Comparison of ENCODE assay signal across 1 cellular context in genomic region chr10:95425592-95426465, GRCh38.
TF ChIP-seq lines count a peak whose summit lies in the region.

No MANE protein-coding gene starts in this region.

TF ChIP-seq in K562, 482 proteins besides CTCF, POLR2A, EP300 and RAD21 (continued from another document):
- no peak for TF ChIP-seq ARID3B (CRISPR knock-in tag; IDR thresholded peaks at IDR 0.05; ENCODE audit: borderline replicate concordance)
- no peak for TF ChIP-seq CEBPG (CRISPR knock-in tag; IDR thresholded peaks at IDR 0.05)
- TF ChIP-seq CEBPG (tag; conservative IDR thresholded peaks at IDR 0.05 in 1 of 2, IDR thresholded peaks at IDR 0.05 in 1 of 2): 0 out of 4 replicates have a peak, but pooled peaks of 1 of the 2 experiments have one; percentile 28
- TF ChIP-seq CREB5 (CRISPR knock-in tag; IDR thresholded peaks at IDR 0.05): no peak
- TF ChIP-seq GATAD2A (IDR thresholded peaks at IDR 0.05): no peak
- peak; percentile 88 for TF ChIP-seq FOXM1 (IDR thresholded peaks at IDR 0.05; ENCODE audit: low read depth)
- no peak for TF ChIP-seq FOXM1 (CRISPR knock-in tag; IDR thresholded peaks at IDR 0.05; ENCODE audit: low read depth)
- TF ChIP-seq PCBP1 (IDR thresholded peaks at IDR 0.05; ENCODE audit: low read depth, low read length, poor library complexity, severe bottlenecking): no peak
- no peak for TF ChIP-seq SP2 (IDR thresholded peaks at IDR 0.05; ENCODE audit: extremely low read depth, low read depth, low read length, poor library complexity, severe bottlenecking)
- peak; percentile 23; the same call in 1 of the 2 replicates for TF ChIP-seq BCOR (IDR thresholded peaks at IDR 0.05)
- TF ChIP-seq ZNF431 (CRISPR knock-in tag; IDR thresholded peaks at IDR 0.05): no peak
- TF ChIP-seq HDAC3 (IDR thresholded peaks at IDR 0.05; ENCODE audit: borderline replicate concordance, partially characterized antibody): peak; percentile 40
- peak; percentile 84 for TF ChIP-seq ATF7 (IDR thresholded peaks at IDR 0.05)
- TF ChIP-seq PTTG1 (tag; IDR thresholded peaks at IDR 0.05; ENCODE audit: low read depth): no peak
- no peak for TF ChIP-seq ATF1 (CRISPR knock-in tag; IDR thresholded peaks at IDR 0.05)
- no peak for TF ChIP-seq ATF1 (tag; IDR thresholded peaks at IDR 0.05)
- TF ChIP-seq ZBTB26 (CRISPR knock-in tag; IDR thresholded peaks at IDR 0.05): no peak
- no peak for TF ChIP-seq EWSR1 (IDR thresholded peaks at IDR 0.05; ENCODE audit: borderline replicate concordance, low read depth, partially characterized antibody)
- TF ChIP-seq ZKSCAN1 (IDR thresholded peaks at IDR 0.05; ENCODE audit: low read depth, low read length): no peak
- TF ChIP-seq KDM1A (IDR thresholded peaks at IDR 0.05): peak; percentile 74 to 78; a peak in 3 of 4 replicates
- TF ChIP-seq ZBED1 (IDR thresholded peaks at IDR 0.05): no peak
- peak; percentile 94 for TF ChIP-seq SMARCE1 (IDR thresholded peaks at IDR 0.05)
- no peak for TF ChIP-seq TARDBP (IDR thresholded peaks at IDR 0.05)
- TF ChIP-seq MAFF (IDR thresholded peaks at IDR 0.05; ENCODE audit: low read length): peak; percentile 46
- TF ChIP-seq FOSL1 (tag; conservative IDR thresholded peaks at IDR 0.05): peak; percentile 71
- peak in 1 of 2 experiments; percentile 63; a peak in 2 of 4 replicates for TF ChIP-seq HDAC1 (IDR thresholded peaks at IDR 0.05)
- no peak for TF ChIP-seq NFXL1 (CRISPR knock-in tag; IDR thresholded peaks at IDR 0.05)
- TF ChIP-seq RCOR1 (IDR thresholded peaks at IDR 0.05; ENCODE audit: borderline replicate concordance in 1 of 2, low read depth in 2 of 2, low read length in 2 of 2): peak in 1 of 2 experiments; percentile 85; a peak in 2 of 4 replicates
- peak; percentile 97 for TF ChIP-seq ARID1B (IDR thresholded peaks at IDR 0.05)
- peak; percentile 81; the same call in 1 of the 2 replicates for TF ChIP-seq MTA1 (IDR thresholded peaks at IDR 0.05; ENCODE audit: borderline replicate concordance)
- peak; percentile 79 for TF ChIP-seq DACH1 (IDR thresholded peaks at IDR 0.05; ENCODE audit: partially characterized antibody)
- 0 out of 2 replicates have a peak, but pooled peaks have one; percentile 22 for TF ChIP-seq POLR2AphosphoS5 (IDR thresholded peaks at IDR 0.05; ENCODE audit: control insufficient read depth, insufficient read depth, low read depth, low read length)
- peak; percentile 77 for TF ChIP-seq KLF16 (IDR thresholded peaks at IDR 0.05)
- no peak for TF ChIP-seq RAD51 (IDR thresholded peaks at IDR 0.05; ENCODE audit: borderline replicate concordance, low read depth)
- no peak for TF ChIP-seq ZNF347 (CRISPR knock-in tag; IDR thresholded peaks at IDR 0.05; ENCODE audit: low read depth)
- TF ChIP-seq MEIS2 (IDR thresholded peaks at IDR 0.05; ENCODE audit: partially characterized antibody): peak; percentile 40
- peak in 1 of 2 experiments; percentile 82; a peak in 1 of 4 replicates for TF ChIP-seq ZMIZ1 (IDR thresholded peaks at IDR 0.05; ENCODE audit: low read depth in 2 of 2, low read length in 2 of 2)
- TF ChIP-seq ZNF766 (CRISPR knock-in tag; conservative IDR thresholded peaks at IDR 0.05): 0 out of 2 replicates have a peak, but pooled peaks have one; percentile 33
- TF ChIP-seq SMARCA4 (IDR thresholded peaks at IDR 0.05): peak; percentile 92
